Comparison of ENCODE assay signal across 14 cellular contexts in the genomic region with DNA sequence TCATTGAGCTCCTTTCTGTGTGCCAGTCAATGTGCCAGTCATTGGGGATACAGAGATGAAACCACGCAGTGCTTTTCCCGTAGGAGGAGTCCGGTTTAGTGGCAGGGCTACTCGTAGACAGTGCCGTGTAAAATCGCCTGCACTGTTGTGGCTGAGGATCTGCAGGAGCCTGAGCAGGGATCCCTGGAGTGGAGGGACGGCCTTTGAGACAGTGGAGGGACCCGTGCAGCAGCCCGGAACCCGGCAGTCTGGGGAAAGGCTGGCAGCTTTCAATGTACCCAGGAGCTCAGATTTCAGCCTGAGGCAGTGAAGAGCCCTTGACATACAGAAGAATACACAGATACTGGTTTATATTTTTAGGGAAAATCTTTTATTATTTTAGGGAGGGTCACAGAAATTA.
DNase-seq lines count a peak whose midpoint lies in the region; ATAC-seq and TF ChIP-seq lines count a peak whose summit lies in the region.
"Had no signal": no experiment of that assay in that cellular context is flagged by ENCODE, and none has a peak within 500 bp of the region (broad histone marks: within the 10 kb centered on the region; RNA-seq: fewer than 3 reads in every experiment).

No MANE protein-coding gene starts in this region.

- no peaks in the 10 kb centered on the region for H3K9me2 ChIP-seq in PC-3 (replicated peaks; ENCODE audit: low read length)

- no peak for TF ChIP-seq POLR2A in body of pancreas (IDR thresholded peaks at IDR 0.05)

- peak; percentile 55 for DNase-seq in DMS153 (lab: John Stamatoyannopoulos, UW)
- DNase-seq in NCI-H1105 treated with DMSO at 0.1 percent for 48 hours (lab: John Stamatoyannopoulos, UW), result peak; percentile 88
- DNase-seq in PC-3, result peak; percentile 66
- DNase-seq in left kidney (ENCODE audit: low read depth, low spot score), result peak; percentile 90
- no peak for DNase-seq in body of pancreas
- DNase-seq in Calu3, result no peak
- DNase-seq in COLO829 (ENCODE audit: low spot score), result no peak
- DNase-seq: activated T-cell treated with anti-CD3 and anti-CD28 coated beads, Interleukin-2, amount 50 U/mL, for 4 hours; COR-L47; H7; NCI-H226; stimulated activated naive CD8-positive, alpha-beta T cell treated with anti-CD3 and anti-CD28 coated beads, Interleukin-15, Interleukin-2, amounts not matched to agents 100 U/mL and 50 U/mL, for 24 hours had no signal

- H3K27me3 Mint-ChIP-seq in Calu3 (ENCODE audit: unreplicated experiment), result no peaks in the 10 kb centered on the region

- WGBS in body of pancreas, 2 donors, result 91 to 94% methylated on average over 10 of the region's 10 CpGs

- peak overlapping the region; percentile 7; the same call in 1 of the 2 replicates for H3K4me3 ChIP-seq in PC-3 (ENCODE audit: low read length)
- no peak overlapping the region for H3K4me3 ChIP-seq in body of pancreas

- H3K27ac Mint-ChIP-seq in Calu3 (ENCODE audit: unreplicated experiment), result no peak overlapping the region

- no peaks in the 10 kb centered on the region for H3K36me3 ChIP-seq in PC-3 (ENCODE audit: low read depth, low read length)
- no peaks in the 10 kb centered on the region for H3K36me3 ChIP-seq in body of pancreas (replicated peaks in 1 of 2; ENCODE audit: insufficient read depth in 1 of 2, low read depth in 2 of 2)

- ATAC-seq in PC-3 (peak; percentile 94), body of pancreas (no peak), GM19351 (IDR thresholded peaks at IDR 0.05; ENCODE audit: unreplicated experiment) (no peak)
- ATAC-seq: activated T-cell treated with anti-CD3 and anti-CD28 coated beads, Interleukin-2, amount 50 U/mL, for 4 hours; stimulated activated naive CD8-positive, alpha-beta T cell treated with anti-CD3 and anti-CD28 coated beads, Interleukin-15, Interleukin-2, amounts not matched to agents 100 U/mL and 50 U/mL, for 24 hours had no signal

- no peaks in the 10 kb centered on the region for H3K36me3 Mint-ChIP-seq in Calu3 (ENCODE audit: insufficient read depth, unreplicated experiment)

- intact Hi-C loops in PC-3 (cut with micrococcal nuclease), result loop anchor here (2.0 kb wide), 1 partner anchor 22 kb away; no protein-coding TSS in a partner anchor
- intact Hi-C loops in body of pancreas (cut with DNase I), result no loop called here
- intact Hi-C loops in Calu3 (cut with micrococcal nuclease; ENCODE audit: unreplicated experiment), result no loop called here

- H3K9ac ChIP-seq in PC-3 (ENCODE audit: low read length), result no peak overlapping the region

- H3F3A ChIP-seq in PC-3 (ENCODE audit: low read length, unreplicated experiment), result no peaks in the 10 kb centered on the region

- BruUV-seq in PC-3 (replicated peaks; lab: Mats Ljungman, UMichigan) (no TSS peak), Calu3 (replicated peaks; lab: Mats Ljungman, UMichigan) (no TSS peak)

- H3K27ac ChIP-seq in PC-3 (ENCODE audit: low read length) (peak overlapping the region; percentile 61), body of pancreas (no peak overlapping the region)
- H3K27ac ChIP-seq: HL-60 had no signal

- CTCF ChIA-PET in PC-3 (lab: Charles Lee), result no interaction called here
- CTCF ChIA-PET in Calu3 (lab: Charles Lee), result interaction anchor here (1.6 kb wide), 1 partner anchor 11 kb away, joined by 3 read pairs; no protein-coding TSS in a partner anchor

- H3K4me3 Mint-ChIP-seq in Calu3 (ENCODE audit: low read depth, unreplicated experiment), result no peak overlapping the region
- H3K4me3 Mint-ChIP-seq: activated T-cell treated with anti-CD3 and anti-CD28 coated beads, Interleukin-2, amount 50 U/mL, for 4 hours had no signal

- no peaks in the 10 kb centered on the region for H4K20me1 ChIP-seq in PC-3 (ENCODE audit: low read length)

- POLR2A ChIA-PET in PC-3 (lab: Charles Lee; ENCODE audit: unreplicated experiment), result no interaction called here

- no peaks in the 10 kb centered on the region for H3K9me3 ChIP-seq in PC-3 (ENCODE audit: low read length)
- no peaks in the 10 kb centered on the region for H3K9me3 ChIP-seq in body of pancreas

- TF ChIP-seq CTCF in PC-3 (conservative IDR thresholded peaks at IDR 0.05; ENCODE audit: low read depth, low read length) (no peak), body of pancreas (IDR thresholded peaks at IDR 0.05) (no peak), Calu3 (IDR thresholded peaks at IDR 0.05; ENCODE audit: unreplicated experiment) (no peak)

- peaks cover 98% of the 10 kb centered on the region for H3K79me2 ChIP-seq in PC-3 (ENCODE audit: low read length)

- H3K4me1 Mint-ChIP-seq in Calu3 (ENCODE audit: low read depth, unreplicated experiment), result peaks cover 32% of the 10 kb centered on the region

- H3K9me3 Mint-ChIP-seq in Calu3 (ENCODE audit: low read depth, unreplicated experiment), result no peaks in the 10 kb centered on the region
- H3K9me3 Mint-ChIP-seq: activated T-cell treated with anti-CD3 and anti-CD28 coated beads, Interleukin-2, amount 50 U/mL, for 4 hours had no signal

- H3K4me1 ChIP-seq in PC-3 (ENCODE audit: insufficient read depth, low read length) (peaks cover 38% of the 10 kb centered on the region), body of pancreas (peaks cover 36% of the 10 kb centered on the region)

- no peaks in the 10 kb centered on the region for H3K27me3 ChIP-seq in PC-3 (ENCODE audit: low read length)
- no peaks in the 10 kb centered on the region for H3K27me3 ChIP-seq in body of pancreas

- H3K4me2 ChIP-seq in PC-3 (ENCODE audit: low read length), result peak overlapping the region; percentile 74

- no peak overlapping the region for H2AFZ ChIP-seq in PC-3 (ENCODE audit: low read length)

Comparison
In these comparisons a context has a peak if more than half of its experiments do, and no peak if none do; other contexts are left out.
1. DNase-seq: peak in DMS153 (single experiment), NCI-H1105 treated with DMSO at 0.1 percent for 48 hours (single experiment), PC-3 (single experiment) and left kidney (single experiment); none in body of pancreas (0 of 4), Calu3 (single experiment) and COLO829 (single experiment).